In genomic region chr12:981176-981828, GRCh38 we compare ENCODE assay signal across 1 cellular context.
TF ChIP-seq lines count a peak whose summit lies in the region.

No MANE protein-coding gene starts in this region.

TF ChIP-seq in endothelial cell of umbilical vein, 7 proteins besides CTCF, POLR2A, EP300 and RAD21:
- TF ChIP-seq FOS (IDR thresholded peaks at IDR 0.05; ENCODE audit: borderline replicate concordance, insufficient read depth, low read length) (peak; percentile 80), JUN (IDR thresholded peaks at IDR 0.05; ENCODE audit: borderline replicate concordance, insufficient read depth, insufficient read length, low read depth) (peak; percentile 40), EZH2 (IDR thresholded peaks at IDR 0.05; ENCODE audit: borderline replicate concordance, low read depth, low read length, severe bottlenecking) (no peak)
